In genomic region chr2:190755796-190756415, GRCh38 we compare ENCODE assay signal across 16 cellular contexts.
"Had no signal": no experiment of that assay in that cellular context is flagged by ENCODE, and none has a peak within 500 bp of the region (broad histone marks: within the 10 kb centered on the region; RNA-seq: fewer than 3 reads in every experiment).

No MANE protein-coding gene starts in this region.

- H3K4me3 ChIP-seq: esophagus muscularis mucosa, gastrocnemius medialis, heart right ventricle, pancreas had no signal

- DNase-seq: activated CD4-positive, alpha-beta memory T cell treated with anti-CD3 and anti-CD28 coated beads, Interleukin-2, amount 10 ng/mL, durations not matched to agents 7 days and 5 days; activated CD4-positive, alpha-beta T cell treated with anti-CD3 and anti-CD28 coated beads for 1 hour; activated effector memory CD4-positive, alpha-beta T cell treated with Interleukin-2 at 50 U/mL for 16 hours; activated T-cell treated with anti-CD3 and anti-CD28 coated beads, Interleukin-2, amount 50 U/mL, for 24 hours; amygdala; cortex of kidney; effector CD4-positive, alpha-beta T cell; gastrocnemius medialis; heart right ventricle; midbrain; pancreas; stimulated activated CD4-positive, alpha-beta T cell treated with anti-CD3 and anti-CD28 coated beads, Interleukin-1b, Interleukin-23, amount 100 ng/mL, for 48 hours had no signal

- H3K4me1 ChIP-seq: esophagus muscularis mucosa, gastrocnemius medialis, pancreas had no signal

- H3K27ac Mint-ChIP-seq: activated CD4-positive, alpha-beta memory T cell treated with anti-CD3 and anti-CD28 coated beads, Interleukin-2, amount 10 ng/mL, durations not matched to agents 7 days and 5 days; activated naive CD4-positive, alpha-beta T cell treated with anti-CD3 and anti-CD28 coated beads, Interleukin-2, amount 50 U/mL, for 24 hours; activated T-cell treated with anti-CD3 and anti-CD28 coated beads, Interleukin-2, amount 50 U/mL, for 24 hours had no signal

- H3K27me3 ChIP-seq: esophagus muscularis mucosa, gastrocnemius medialis, heart right ventricle, pancreas had no signal

- H3K27ac ChIP-seq: esophagus muscularis mucosa, gastrocnemius medialis, heart right ventricle, pancreas had no signal

- H3K9me3 ChIP-seq: gastrocnemius medialis, pancreas had no signal

- H3K9me3 Mint-ChIP-seq: activated naive CD4-positive, alpha-beta T cell treated with anti-CD3 and anti-CD28 coated beads, Interleukin-2, amount 50 U/mL, for 24 hours had no signal

- H3K36me3 Mint-ChIP-seq: activated naive CD4-positive, alpha-beta T cell treated with anti-CD3 and anti-CD28 coated beads, Interleukin-2, amount 50 U/mL, for 24 hours had no signal

- H3K4me3 Mint-ChIP-seq: activated CD4-positive, alpha-beta memory T cell treated with anti-CD3 and anti-CD28 coated beads, Interleukin-2, amount 10 ng/mL, durations not matched to agents 7 days and 5 days; activated naive CD4-positive, alpha-beta T cell treated with anti-CD3 and anti-CD28 coated beads, Interleukin-2, amount 50 U/mL, for 24 hours; activated T-cell treated with anti-CD3 and anti-CD28 coated beads, Interleukin-2, amount 50 U/mL, for 24 hours had no signal

- H3K36me3 ChIP-seq: esophagus muscularis mucosa, gastrocnemius medialis, heart right ventricle, pancreas had no signal

- ATAC-seq: gastrocnemius medialis, heart right ventricle, left lobe of liver, pancreas, sciatic nerve had no signal
